ENCODE assay signal across 10 cellular contexts in genomic region chr4:183335369-183335940, GRCh38. TPM values are rescaled to one million over a fixed set of nuclear protein-coding genes. Genes with fewer than 3 reads are reported as not detected.
A peak's percentile ranks its signal among the peaks of the same experiment; 100 is the strongest.
DNase-seq lines count a peak whose midpoint lies in the region; ATAC-seq and TF ChIP-seq lines count a peak whose summit lies in the region.
"Had no signal": no experiment of that assay in that cellular context is flagged by ENCODE, and none has a peak within 500 bp of the region (broad histone marks: within the 10 kb centered on the region; RNA-seq: fewer than 3 reads in every experiment).

No MANE protein-coding gene starts in this region.

- H3K4me3 ChIP-seq in NB4 (ENCODE audit: low read depth, low read length) (no peak overlapping the region), OCI-LY7 (ENCODE audit: low read depth, low read length, poor library complexity, severe bottlenecking) (no peak overlapping the region), sigmoid colon (no peak overlapping the region)

- peaks cover 4% of the 10 kb centered on the region for H3K36me3 Mint-ChIP-seq in natural killer cell treated with Interleukin-12 subunit alpha and Interleukin-12 subunit beta and Interleukin-15 and Interleukin-18, amount 100 ng/mL, for 72 hours
- H3K36me3 Mint-ChIP-seq: naive B cell had no signal

- WGBS in sigmoid colon, 2 donors = 65 to 69% methylated on average over 3 of the region's 3 CpGs

- TF ChIP-seq CTCF in NB4 (IDR thresholded peaks at IDR 0.05; ENCODE audit: low read depth, low read length) (no peak), OCI-LY7 (conservative IDR thresholded peaks at IDR 0.05; ENCODE audit: low read length) (no peak), sigmoid colon (IDR thresholded peaks at IDR 0.05) (no peak)

- no peaks in the 10 kb centered on the region for H4K20me1 ChIP-seq in OCI-LY7 (ENCODE audit: insufficient read depth, low read length)

- POLR2A ChIA-PET in OCI-LY7 (lab: Charles Lee) = no interaction called here

- H3K27me3 Mint-ChIP-seq in natural killer cell treated with Interleukin-12 subunit alpha and Interleukin-12 subunit beta and Interleukin-15 and Interleukin-18, amount 100 ng/mL, for 72 hours = peaks cover 19% of the 10 kb centered on the region in 2 donors

- H3K9me2 ChIP-seq in OCI-LY7 (ENCODE audit: insufficient read depth, low read length) = no peaks in the 10 kb centered on the region

- no peaks in the 10 kb centered on the region for H3K79me2 ChIP-seq in OCI-LY7 (ENCODE audit: insufficient read depth, low read depth, low read length)

- peaks cover 0 to 8% (median 0%) of the 10 kb centered on the region in 3 donors for H3K27me3 ChIP-seq in sigmoid colon

- in situ Hi-C loops in G401 (cut with HindIII; ENCODE audit: low sequenced_read_pairs) = no loop called here

- CTCF ChIA-PET in OCI-LY7 (lab: Charles Lee; ENCODE audit: unreplicated experiment) = no interaction called here

- no peaks in the 10 kb centered on the region for H3K4me1 ChIP-seq in OCI-LY7 (ENCODE audit: insufficient read depth, low read length, poor library complexity, severe bottlenecking)
- no peaks in the 10 kb centered on the region for H3K4me1 ChIP-seq in sigmoid colon

- peak overlapping the region; percentile 73 for H3K4me3 Mint-ChIP-seq in natural killer cell treated with Interleukin-12 subunit alpha and Interleukin-12 subunit beta and Interleukin-15 and Interleukin-18, amount 100 ng/mL, for 72 hours
- H3K4me3 Mint-ChIP-seq: naive B cell had no signal

- TF ChIP-seq POLR2A in NB4 (IDR thresholded peaks at IDR 0.05; ENCODE audit: extremely low read depth, insufficient read length) (no peak), sigmoid colon (IDR thresholded peaks at IDR 0.05) (no peak)

- no peak overlapping the region for H3K4me2 ChIP-seq in OCI-LY7 (ENCODE audit: low read length)

- TF ChIP-seq EP300 in sigmoid colon (IDR thresholded peaks at IDR 0.05) = no peak

- H3K27ac ChIP-seq in OCI-LY7 (ENCODE audit: low read depth, low read length, poor library complexity, severe bottlenecking) (no peak overlapping the region), sigmoid colon (no peak overlapping the region)

- no peaks in the 10 kb centered on the region for H3K36me3 ChIP-seq in OCI-LY7 (ENCODE audit: insufficient read depth, low read length)
- no peaks in the 10 kb centered on the region for H3K36me3 ChIP-seq in sigmoid colon

- peaks cover 28 to 36% of the 10 kb centered on the region in 2 donors for H3K4me1 Mint-ChIP-seq in natural killer cell treated with Interleukin-12 subunit alpha and Interleukin-12 subunit beta and Interleukin-15 and Interleukin-18, amount 100 ng/mL, for 72 hours (ENCODE audit: low read depth in 2 of 2)
- H3K4me1 Mint-ChIP-seq: naive B cell had no signal

- BruUV-seq in OCI-LY7 (replicated peaks; lab: Mats Ljungman, UMichigan) = no TSS peak

- DNase-seq in DMS53 (lab: John Stamatoyannopoulos, UW) (peak; percentile 72), NB4 (ENCODE audit: low read depth) (peak; percentile 56), dedifferentiated amniotic fluid mesenchymal stem cell (ENCODE audit: extremely low spot score) (peak; percentile 77), G401 (ENCODE audit: low spot score) (no peak), OCI-LY7 (ENCODE audit: low spot score) (no peak), sigmoid colon (no peak)
- no peak for DNase-seq in natural killer cell treated with Interleukin-12 subunit alpha and Interleukin-12 subunit beta and Interleukin-15 and Interleukin-18, amount 100 ng/mL, for 72 hours (ENCODE audit: low spot score)
- DNase-seq: naive B cell, NCI-H446 treated with DMSO at 0.1 percent for 48 hours had no signal

- no peak overlapping the region for H2AFZ ChIP-seq in OCI-LY7 (ENCODE audit: low read length)

- no peaks in the 10 kb centered on the region for H3K9me3 ChIP-seq in OCI-LY7 (ENCODE audit: low read length)
- no peaks in the 10 kb centered on the region for H3K9me3 ChIP-seq in sigmoid colon

- H3K27ac Mint-ChIP-seq in natural killer cell treated with Interleukin-12 subunit alpha and Interleukin-12 subunit beta and Interleukin-15 and Interleukin-18, amount 100 ng/mL, for 72 hours = peak overlapping the region; percentile 83 to 90

- peak; percentile 63 to 68 for ATAC-seq in natural killer cell treated with Interleukin-12 subunit alpha and Interleukin-12 subunit beta and Interleukin-15 and Interleukin-18, amount 100 ng/mL, for 72 hours
- ATAC-seq in HG03196 (IDR thresholded peaks at IDR 0.05; ENCODE audit: unreplicated experiment) = no peak

- intact Hi-C loops in OCI-LY7 (cut with micrococcal nuclease; ENCODE audit: unreplicated experiment) = no loop called here
- intact Hi-C loops in sigmoid colon (cut with DNase I) = no loop called here

- H3K9me3 Mint-ChIP-seq in natural killer cell treated with Interleukin-12 subunit alpha and Interleukin-12 subunit beta and Interleukin-15 and Interleukin-18, amount 100 ng/mL, for 72 hours = peaks cover 4% of the 10 kb centered on the region

RNA-seq across cellular contexts. Expression of gene CLDN24, which starts 13.2 kb away (rescaled TPM):
- not detected for total RNA-seq in natural killer cell treated with Interleukin-12 subunit alpha and Interleukin-12 subunit beta and Interleukin-15 and Interleukin-18, amount 100 ng/mL, for 72 hours
- total RNA-seq in G401 (2014; rRNA removed; shearing (Covaris generic)) = not detected in 2 replicates
- not detected in 2 replicates for total RNA-seq in OCI-LY7 (2014; rRNA removed; shearing (Covaris generic))
- total RNA-seq in OCI-LY7 (2022) = not detected in 2 replicates
- total RNA-seq in sigmoid colon = not detected
- polyA plus RNA-seq in sigmoid colon = not detected

RNA-seq across cellular contexts. Expression of gene CLDN22, which starts 15.4 kb away (rescaled TPM):
- not detected for total RNA-seq in natural killer cell treated with Interleukin-12 subunit alpha and Interleukin-12 subunit beta and Interleukin-15 and Interleukin-18, amount 100 ng/mL, for 72 hours
- total RNA-seq in G401 (2014; rRNA removed; shearing (Covaris generic)) = not detected in 2 replicates
- total RNA-seq in OCI-LY7 (2014; rRNA removed; shearing (Covaris generic)) = not detected in 2 replicates
- not detected in 2 replicates for total RNA-seq in OCI-LY7 (2022)
- not detected for total RNA-seq in sigmoid colon
- not detected for polyA plus RNA-seq in sigmoid colon

Comparison
In these comparisons a context has a peak if more than half of its experiments do, and no peak if none do; other contexts are left out.
1. DNase-seq: peak in DMS53 (single experiment), NB4 (single experiment) and dedifferentiated amniotic fluid mesenchymal stem cell (single experiment); none in natural killer cell treated with Interleukin-12 subunit alpha and Interleukin-12 subunit beta and Interleukin-15 and Interleukin-18, amount 100 ng/mL, for 72 hours (single experiment), G401 (single experiment), OCI-LY7 (single experiment) and sigmoid colon (single experiment).